1 cellular context compared by ENCODE assay signal in genomic region chr20:3784226-3784853, GRCh38.
TF ChIP-seq lines count a peak whose summit lies in the region.

No MANE protein-coding gene starts in this region.

TF ChIP-seq in IMR-90, 13 proteins besides CTCF, POLR2A, EP300 and RAD21 (continued from another document):
- TF ChIP-seq, protein P1, sequence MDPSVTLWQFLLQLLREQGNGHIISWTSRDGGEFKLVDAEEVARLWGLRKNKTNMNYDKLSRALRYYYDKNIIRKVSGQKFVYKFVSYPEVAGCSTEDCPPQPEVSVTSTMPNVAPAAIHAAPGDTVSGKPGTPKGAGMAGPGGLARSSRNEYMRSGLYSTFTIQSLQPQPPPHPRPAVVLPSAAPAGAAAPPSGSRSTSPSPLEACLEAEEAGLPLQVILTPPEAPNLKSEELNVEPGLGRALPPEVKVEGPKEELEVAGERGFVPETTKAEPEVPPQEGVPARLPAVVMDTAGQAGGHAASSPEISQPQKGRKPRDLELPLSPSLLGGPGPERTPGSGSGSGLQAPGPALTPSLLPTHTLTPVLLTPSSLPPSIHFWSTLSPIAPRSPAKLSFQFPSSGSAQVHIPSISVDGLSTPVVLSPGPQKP (IDR thresholded peaks at IDR 0.05; ENCODE audit: borderline replicate concordance, low read depth, low read length): no peak
- TF ChIP-seq RFX5 (IDR thresholded peaks at IDR 0.05; ENCODE audit: low read depth, low read length) (no peak), FOS (IDR thresholded peaks at IDR 0.05; ENCODE audit: low read depth, low read length) (no peak), MXI1 (IDR thresholded peaks at IDR 0.05; ENCODE audit: borderline replicate concordance, low read depth, low read length) (no peak)
